ENCODE assay signal across 30 cellular contexts in genomic region chr10:23064288-23065114, GRCh38.
"Had no signal": no experiment of that assay in that cellular context is flagged by ENCODE, and none has a peak within 500 bp of the region (broad histone marks: within the 10 kb centered on the region; RNA-seq: fewer than 3 reads in every experiment).

No MANE protein-coding gene starts in this region.

- H3K9me3 ChIP-seq: ovary had no signal

- H3K27me3 ChIP-seq: cardiac muscle cell, gastroesophageal sphincter, hepatocyte, ovary, suprapubic skin had no signal

- H3K36me3 Mint-ChIP-seq: brain; stimulated activated memory B cell treated with anti-CD40 and anti-IgM and Interleukin-4, amounts not matched to agents 10 μg/mL and 1 μg/mL and 100 μg/mL, for 72 hours had no signal

- H3K27ac ChIP-seq: cardiac muscle cell, ovary, suprapubic skin had no signal

- ATAC-seq: activated CD4-positive, alpha-beta T cell treated with anti-CD3 and anti-CD28 coated beads for 36 hours; effector memory CD8-positive, alpha-beta T cell; naive thymus-derived CD8-positive, alpha-beta T cell; stimulated activated memory B cell treated with anti-CD40 and anti-IgM and Interleukin-4, amounts not matched to agents 10 μg/mL and 1 μg/mL and 100 μg/mL, for 72 hours; stimulated activated naive CD8-positive, alpha-beta T cell treated with anti-CD3 and anti-CD28 coated beads, Interleukin-15, amount 100 ng/mL, for 72 hours had no signal

- H3K4me2 ChIP-seq: hepatocyte had no signal

- FAIRE-seq: urothelium cell line had no signal

- H3K27ac Mint-ChIP-seq: activated B cell treated with CpG ODN at 0.5 μM for 24 hours; activated CD4-positive, alpha-beta T cell treated with anti-CD3 and anti-CD28 coated beads for 36 hours; activated naive CD8-positive, alpha-beta T cell; effector memory CD8-positive, alpha-beta T cell; progenitor cell of endocrine pancreas; stimulated activated memory B cell treated with anti-CD40 and anti-IgM and Interleukin-4, amounts not matched to agents 10 μg/mL and 1 μg/mL and 100 μg/mL, for 72 hours; stimulated activated naive CD8-positive, alpha-beta T cell treated with anti-CD3 and anti-CD28 coated beads, Interleukin-15, amount 100 ng/mL, for 72 hours; T-helper 2 cell treated with Interferon-gamma antibody and Interleukin-4, amounts not matched to agents 5 μg/mL and 100 μg/mL, for 36 hours had no signal

- H3K4me1 Mint-ChIP-seq: activated B cell treated with CpG ODN at 0.5 μM for 24 hours had no signal

- DNase-seq: activated B cell treated with CpG ODN at 0.5 μM for 24 hours; activated CD4-positive, alpha-beta T cell treated with anti-CD3 and anti-CD28 coated beads for 36 hours; activated CD4-positive, alpha-beta T cell treated with anti-CD3 and anti-CD28 coated beads, Interleukin-2, amount 50 U/mL, for 4 hours; activated effector memory CD4-positive, alpha-beta T cell treated with Interleukin-2 at 50 U/mL for 16 hours; activated naive CD4-positive, alpha-beta T cell treated with Interleukin-2 at 50 U/mL for 16 hours; activated T-cell treated with anti-CD3 and anti-CD28 coated beads for 4 hours; cortex of kidney; effector memory CD8-positive, alpha-beta T cell; islet precursor cell; mammary epithelial cell; naive thymus-derived CD8-positive, alpha-beta T cell; ovary; retina; stimulated activated CD4-positive, alpha-beta T cell treated with anti-CD3 and anti-CD28 coated beads, Interleukin-1b, Interleukin-23, amount 100 ng/mL, for 48 hours; stimulated activated CD4-positive, alpha-beta T cell treated with anti-CD3 and anti-CD28 coated beads, Interleukin-4, amount 100 ng/mL, for 4 hours; stimulated activated CD8-positive, alpha-beta memory T cell treated with anti-CD3 and anti-CD28 coated beads, Interleukin-4, amount 100 ng/mL, for 48 hours; stimulated activated naive CD8-positive, alpha-beta T cell treated with anti-CD3 and anti-CD28 coated beads, Interleukin-15, amount 100 ng/mL, for 72 hours; T-helper 1 cell; trophoblast cell had no signal

- H3K9me3 Mint-ChIP-seq: effector memory CD8-positive, alpha-beta T cell; stimulated activated memory B cell treated with anti-CD40 and anti-IgM and Interleukin-4, amounts not matched to agents 10 μg/mL and 1 μg/mL and 100 μg/mL, for 72 hours; T-helper 2 cell treated with Interferon-gamma antibody and Interleukin-4, amounts not matched to agents 5 μg/mL and 100 μg/mL, for 36 hours had no signal

- H3K4me3 Mint-ChIP-seq: activated B cell treated with CpG ODN at 0.5 μM for 24 hours; activated CD4-positive, alpha-beta T cell treated with anti-CD3 and anti-CD28 coated beads for 36 hours; activated naive CD8-positive, alpha-beta T cell; effector memory CD8-positive, alpha-beta T cell; naive thymus-derived CD8-positive, alpha-beta T cell; stimulated activated memory B cell treated with anti-CD40 and anti-IgM and Interleukin-4, amounts not matched to agents 10 μg/mL and 1 μg/mL and 100 μg/mL, for 72 hours; stimulated activated naive CD8-positive, alpha-beta T cell treated with anti-CD3 and anti-CD28 coated beads, Interleukin-15, amount 100 ng/mL, for 72 hours; T-helper 2 cell treated with Interferon-gamma antibody and Interleukin-4, amounts not matched to agents 5 μg/mL and 100 μg/mL, for 36 hours had no signal

- H3K4me3 ChIP-seq: cardiac muscle cell, gastroesophageal sphincter, hepatocyte, ovary, smooth muscle cell, suprapubic skin had no signal

- H3K79me2 ChIP-seq: hepatocyte had no signal

- H3K36me3 ChIP-seq: cardiac muscle cell, gastroesophageal sphincter, ovary, suprapubic skin had no signal
